Comparison of ENCODE assay signal across 1 cellular context in genomic region chr1:47333922-47334764, GRCh38.
TF ChIP-seq lines count a peak whose summit lies in the region.

No MANE protein-coding gene starts in this region.

TF ChIP-seq in K562, 482 proteins besides CTCF, POLR2A, EP300 and RAD21 (continued from another document and continues in another):
- TF ChIP-seq, protein P1, sequence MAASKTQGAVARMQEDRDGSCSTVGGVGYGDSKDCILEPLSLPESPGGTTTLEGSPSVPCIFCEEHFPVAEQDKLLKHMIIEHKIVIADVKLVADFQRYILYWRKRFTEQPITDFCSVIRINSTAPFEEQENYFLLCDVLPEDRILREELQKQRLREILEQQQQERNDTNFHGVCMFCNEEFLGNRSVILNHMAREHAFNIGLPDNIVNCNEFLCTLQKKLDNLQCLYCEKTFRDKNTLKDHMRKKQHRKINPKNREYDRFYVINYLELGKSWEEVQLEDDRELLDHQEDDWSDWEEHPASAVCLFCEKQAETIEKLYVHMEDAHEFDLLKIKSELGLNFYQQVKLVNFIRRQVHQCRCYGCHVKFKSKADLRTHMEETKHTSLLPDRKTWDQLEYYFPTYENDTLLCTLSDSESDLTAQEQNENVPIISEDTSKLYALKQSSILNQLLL (CRISPR knock-in tag; IDR thresholded peaks at IDR 0.05; ENCODE audit: borderline replicate concordance) = no peak
- TF ChIP-seq, protein P2, sequence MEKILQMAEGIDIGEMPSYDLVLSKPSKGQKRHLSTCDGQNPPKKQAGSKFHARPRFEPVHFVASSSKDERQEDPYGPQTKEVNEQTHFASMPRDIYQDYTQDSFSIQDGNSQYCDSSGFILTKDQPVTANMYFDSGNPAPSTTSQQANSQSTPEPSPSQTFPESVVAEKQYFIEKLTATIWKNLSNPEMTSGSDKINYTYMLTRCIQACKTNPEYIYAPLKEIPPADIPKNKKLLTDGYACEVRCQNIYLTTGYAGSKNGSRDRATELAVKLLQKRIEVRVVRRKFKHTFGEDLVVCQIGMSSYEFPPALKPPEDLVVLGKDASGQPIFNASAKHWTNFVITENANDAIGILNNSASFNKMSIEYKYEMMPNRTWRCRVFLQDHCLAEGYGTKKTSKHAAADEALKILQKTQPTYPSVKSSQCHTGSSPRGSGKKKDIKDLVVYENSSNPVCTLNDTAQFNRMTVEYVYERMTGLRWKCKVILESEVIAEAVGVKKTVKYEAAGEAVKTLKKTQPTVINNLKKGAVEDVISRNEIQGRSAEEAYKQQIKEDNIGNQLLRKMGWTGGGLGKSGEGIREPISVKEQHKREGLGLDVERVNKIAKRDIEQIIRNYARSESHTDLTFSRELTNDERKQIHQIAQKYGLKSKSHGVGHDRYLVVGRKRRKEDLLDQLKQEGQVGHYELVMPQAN (IDR thresholded peaks at IDR 0.05; ENCODE audit: borderline replicate concordance) = no peak; the same call in 1 of the 2 replicates
- no peak for TF ChIP-seq TBL1XR1 (IDR thresholded peaks at IDR 0.05; ENCODE audit: low read length in 2 of 2)
- TF ChIP-seq, protein P3, sequence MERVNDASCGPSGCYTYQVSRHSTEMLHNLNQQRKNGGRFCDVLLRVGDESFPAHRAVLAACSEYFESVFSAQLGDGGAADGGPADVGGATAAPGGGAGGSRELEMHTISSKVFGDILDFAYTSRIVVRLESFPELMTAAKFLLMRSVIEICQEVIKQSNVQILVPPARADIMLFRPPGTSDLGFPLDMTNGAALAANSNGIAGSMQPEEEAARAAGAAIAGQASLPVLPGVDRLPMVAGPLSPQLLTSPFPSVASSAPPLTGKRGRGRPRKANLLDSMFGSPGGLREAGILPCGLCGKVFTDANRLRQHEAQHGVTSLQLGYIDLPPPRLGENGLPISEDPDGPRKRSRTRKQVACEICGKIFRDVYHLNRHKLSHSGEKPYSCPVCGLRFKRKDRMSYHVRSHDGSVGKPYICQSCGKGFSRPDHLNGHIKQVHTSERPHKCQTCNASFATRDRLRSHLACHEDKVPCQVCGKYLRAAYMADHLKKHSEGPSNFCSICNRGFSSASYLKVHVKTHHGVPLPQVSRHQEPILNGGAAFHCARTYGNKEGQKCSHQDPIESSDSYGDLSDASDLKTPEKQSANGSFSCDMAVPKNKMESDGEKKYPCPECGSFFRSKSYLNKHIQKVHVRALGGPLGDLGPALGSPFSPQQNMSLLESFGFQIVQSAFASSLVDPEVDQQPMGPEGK (CRISPR knock-in tag; IDR thresholded peaks at IDR 0.05; ENCODE audit: borderline replicate concordance) = no peak
- no peak for TF ChIP-seq ZNF324 (CRISPR knock-in tag; IDR thresholded peaks at IDR 0.05)
- no peak for TF ChIP-seq BCOR (IDR thresholded peaks at IDR 0.05)
- TF ChIP-seq, protein P4, sequence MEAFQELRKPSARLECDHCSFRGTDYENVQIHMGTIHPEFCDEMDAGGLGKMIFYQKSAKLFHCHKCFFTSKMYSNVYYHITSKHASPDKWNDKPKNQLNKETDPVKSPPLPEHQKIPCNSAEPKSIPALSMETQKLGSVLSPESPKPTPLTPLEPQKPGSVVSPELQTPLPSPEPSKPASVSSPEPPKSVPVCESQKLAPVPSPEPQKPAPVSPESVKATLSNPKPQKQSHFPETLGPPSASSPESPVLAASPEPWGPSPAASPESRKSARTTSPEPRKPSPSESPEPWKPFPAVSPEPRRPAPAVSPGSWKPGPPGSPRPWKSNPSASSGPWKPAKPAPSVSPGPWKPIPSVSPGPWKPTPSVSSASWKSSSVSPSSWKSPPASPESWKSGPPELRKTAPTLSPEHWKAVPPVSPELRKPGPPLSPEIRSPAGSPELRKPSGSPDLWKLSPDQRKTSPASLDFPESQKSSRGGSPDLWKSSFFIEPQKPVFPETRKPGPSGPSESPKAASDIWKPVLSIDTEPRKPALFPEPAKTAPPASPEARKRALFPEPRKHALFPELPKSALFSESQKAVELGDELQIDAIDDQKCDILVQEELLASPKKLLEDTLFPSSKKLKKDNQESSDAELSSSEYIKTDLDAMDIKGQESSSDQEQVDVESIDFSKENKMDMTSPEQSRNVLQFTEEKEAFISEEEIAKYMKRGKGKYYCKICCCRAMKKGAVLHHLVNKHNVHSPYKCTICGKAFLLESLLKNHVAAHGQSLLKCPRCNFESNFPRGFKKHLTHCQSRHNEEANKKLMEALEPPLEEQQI (IDR thresholded peaks at IDR 0.05) = no peak
- no peak for TF ChIP-seq ARNT (IDR thresholded peaks at IDR 0.05)
- TF ChIP-seq ZFP1 (CRISPR knock-in tag; IDR thresholded peaks at IDR 0.05) = no peak
- no peak for TF ChIP-seq ZNF785 (CRISPR knock-in tag; IDR thresholded peaks at IDR 0.05)
- TF ChIP-seq ZNF12 (CRISPR knock-in tag; IDR thresholded peaks at IDR 0.05) = no peak
- no peak for TF ChIP-seq DIDO1 (tag; IDR thresholded peaks at IDR 0.05; ENCODE audit: low read depth)
- no peak for TF ChIP-seq ZMIZ1 (IDR thresholded peaks at IDR 0.05; ENCODE audit: low read depth in 2 of 2, low read length in 2 of 2)
- no peak for TF ChIP-seq NELFE (IDR thresholded peaks at IDR 0.05; ENCODE audit: insufficient read depth, insufficient read length)
- TF ChIP-seq, protein P5, sequence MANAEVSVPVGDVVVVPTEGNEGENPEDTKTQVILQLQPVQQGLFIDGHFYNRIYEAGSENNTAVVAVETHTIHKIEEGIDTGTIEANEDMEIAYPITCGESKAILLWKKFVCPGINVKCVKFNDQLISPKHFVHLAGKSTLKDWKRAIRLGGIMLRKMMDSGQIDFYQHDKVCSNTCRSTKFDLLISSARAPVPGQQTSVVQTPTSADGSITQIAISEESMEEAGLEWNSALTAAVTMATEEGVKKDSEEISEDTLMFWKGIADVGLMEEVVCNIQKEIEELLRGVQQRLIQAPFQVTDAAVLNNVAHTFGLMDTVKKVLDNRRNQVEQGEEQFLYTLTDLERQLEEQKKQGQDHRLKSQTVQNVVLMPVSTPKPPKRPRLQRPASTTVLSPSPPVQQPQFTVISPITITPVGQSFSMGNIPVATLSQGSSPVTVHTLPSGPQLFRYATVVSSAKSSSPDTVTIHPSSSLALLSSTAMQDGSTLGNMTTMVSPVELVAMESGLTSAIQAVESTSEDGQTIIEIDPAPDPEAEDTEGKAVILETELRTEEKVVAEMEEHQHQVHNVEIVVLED (CRISPR knock-in tag; IDR thresholded peaks at IDR 0.05) = peak; percentile 77
- TF ChIP-seq, protein P6, sequence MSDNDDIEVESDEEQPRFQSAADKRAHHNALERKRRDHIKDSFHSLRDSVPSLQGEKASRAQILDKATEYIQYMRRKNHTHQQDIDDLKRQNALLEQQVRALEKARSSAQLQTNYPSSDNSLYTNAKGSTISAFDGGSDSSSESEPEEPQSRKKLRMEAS (CRISPR knock-in tag; IDR thresholded peaks at IDR 0.05) = no peak
- TF ChIP-seq SETDB1 (IDR thresholded peaks at IDR 0.05; ENCODE audit: low read length) = no peak
- peak; percentile 65 for TF ChIP-seq TAF7 (tag; IDR thresholded peaks at IDR 0.05)
- no peak for TF ChIP-seq SMARCA4 (IDR thresholded peaks at IDR 0.05)
- no peak for TF ChIP-seq ZNF311 (CRISPR knock-in tag; IDR thresholded peaks at IDR 0.05)
- no peak for TF ChIP-seq ZNF764 (CRISPR knock-in tag; IDR thresholded peaks at IDR 0.05; ENCODE audit: low read depth)
- no peak for TF ChIP-seq PYGO2 (tag; IDR thresholded peaks at IDR 0.05)
- TF ChIP-seq RBM15 (IDR thresholded peaks at IDR 0.05; ENCODE audit: insufficient read depth, low read length) = no peak
- TF ChIP-seq CHD2 (IDR thresholded peaks at IDR 0.05; ENCODE audit: low read depth, low read length) = no peak
- 0 out of 2 replicates have a peak, but pooled peaks have one; percentile 4 for TF ChIP-seq MEF2A (IDR thresholded peaks at IDR 0.05; ENCODE audit: control insufficient read depth, low read depth, low read length)
- no peak; the same call in 1 of the 2 replicates for TF ChIP-seq ZKSCAN8 (CRISPR knock-in tag; IDR thresholded peaks at IDR 0.05)
- TF ChIP-seq CHD7 (IDR thresholded peaks at IDR 0.05; ENCODE audit: low read depth, low read length) = no peak
- no peak for TF ChIP-seq MEF2D (tag; conservative IDR thresholded peaks at IDR 0.05; ENCODE audit: low read depth)
- no peak for TF ChIP-seq ZNF124 (CRISPR knock-in tag; IDR thresholded peaks at IDR 0.05)
- TF ChIP-seq BRD4 (IDR thresholded peaks at IDR 0.05) = no peak; the same call in 1 of the 2 replicates
- no peak for TF ChIP-seq MXD1 (CRISPR knock-in tag; IDR thresholded peaks at IDR 0.05; ENCODE audit: borderline replicate concordance, poor library complexity, severe bottlenecking)
- no peak for TF ChIP-seq TCF7L2 (IDR thresholded peaks at IDR 0.05; ENCODE audit: low read depth, low read length)
- no peak for TF ChIP-seq HDGF (IDR thresholded peaks at IDR 0.05)
